In genomic region chr2:96866586-96866985, GRCh38 we compare ENCODE assay signal across 2 cellular contexts.
TF ChIP-seq lines count a peak whose summit lies in the region.

No MANE protein-coding gene starts in this region.

TF ChIP-seq in endothelial cell of umbilical vein, 7 proteins besides CTCF, POLR2A, EP300 and RAD21 (continued from another document):
- TF ChIP-seq FOS (IDR thresholded peaks at IDR 0.05; ENCODE audit: borderline replicate concordance, insufficient read depth, low read length) = no peak
- peak; percentile 77 for TF ChIP-seq POLR2AphosphoS5 (IDR thresholded peaks at IDR 0.05; ENCODE audit: insufficient read depth, low read depth, low read length)

TF ChIP-seq in HEK293T, 16 proteins besides CTCF, POLR2A, EP300 and RAD21 (continued from another document):
- TF ChIP-seq, protein P1, sequence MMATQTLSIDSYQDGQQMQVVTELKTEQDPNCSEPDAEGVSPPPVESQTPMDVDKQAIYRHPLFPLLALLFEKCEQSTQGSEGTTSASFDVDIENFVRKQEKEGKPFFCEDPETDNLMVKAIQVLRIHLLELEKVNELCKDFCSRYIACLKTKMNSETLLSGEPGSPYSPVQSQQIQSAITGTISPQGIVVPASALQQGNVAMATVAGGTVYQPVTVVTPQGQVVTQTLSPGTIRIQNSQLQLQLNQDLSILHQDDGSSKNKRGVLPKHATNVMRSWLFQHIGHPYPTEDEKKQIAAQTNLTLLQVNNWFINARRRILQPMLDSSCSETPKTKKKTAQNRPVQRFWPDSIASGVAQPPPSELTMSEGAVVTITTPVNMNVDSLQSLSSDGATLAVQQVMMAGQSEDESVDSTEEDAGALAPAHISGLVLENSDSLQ (IDR thresholded peaks at IDR 0.05) = no peak
- TF ChIP-seq LEF1 (IDR thresholded peaks at IDR 0.05; ENCODE audit: borderline replicate concordance) = no peak
- no peak for TF ChIP-seq ELF4 (IDR thresholded peaks at IDR 0.05)
- no peak for TF ChIP-seq NFRKB (IDR thresholded peaks at IDR 0.05)
- TF ChIP-seq SP1 (IDR thresholded peaks at IDR 0.05) = no peak
- TF ChIP-seq L3MBTL2 (conservative IDR thresholded peaks at IDR 0.05) = no peak
- TF ChIP-seq ZNF384 (IDR thresholded peaks at IDR 0.05) = no peak
- no peak for TF ChIP-seq FOXM1 (IDR thresholded peaks at IDR 0.05; ENCODE audit: borderline replicate concordance)
